9 cellular contexts compared by ENCODE assay signal in genomic region chr11:13289081-13289480, GRCh38. TPM values are rescaled to one million over a fixed set of nuclear protein-coding genes. Genes with fewer than 3 reads are reported as not detected.
A peak's percentile ranks its signal among the peaks of the same experiment; 100 is the strongest.
DNase-seq lines count a peak whose midpoint lies in the region; ATAC-seq and TF ChIP-seq lines count a peak whose summit lies in the region.
"Had no signal": no experiment of that assay in that cellular context is flagged by ENCODE, and none has a peak within 500 bp of the region (broad histone marks: within the 10 kb centered on the region; RNA-seq: fewer than 3 reads in every experiment).

No MANE protein-coding gene starts in this region.

- no peak overlapping the region for H2AK5ac ChIP-seq in IMR-90 (ENCODE audit: low read depth, low read length)

- H3K9me3 ChIP-seq in IMR-90 (ENCODE audit: control insufficient read depth, insufficient read depth, low read length) = no peaks in the 10 kb centered on the region

- no peak overlapping the region for H3K4me2 ChIP-seq in IMR-90 (ENCODE audit: low read depth, low read length)

- no peak overlapping the region for H3K27ac ChIP-seq in IMR-90 (ENCODE audit: insufficient read depth, low read length)

- H2AK9ac ChIP-seq in IMR-90 (replicated peaks; ENCODE audit: low read depth, low read length, poor library complexity) = no peak overlapping the region

- intact Hi-C loops in IMR-90 (cut with micrococcal nuclease) = no loop called here

- CTCF ChIA-PET in IMR-90 (lab: Yijun Ruan, JAX) = interaction anchor here (0.6 kb wide), 1 partner anchor 45 kb away, joined by 3 read pairs; no protein-coding TSS in a partner anchor

- H3K9me3 Mint-ChIP-seq in nephron progenitor cell = no peaks in the 10 kb centered on the region

- H2BK20ac ChIP-seq in IMR-90 (ENCODE audit: low read depth, low read length) = no peak overlapping the region

- H3K4me1 Mint-ChIP-seq in nephron progenitor cell = peaks cover 6% of the 10 kb centered on the region

- H4K91ac ChIP-seq in IMR-90 (ENCODE audit: insufficient read depth, low read depth, low read length) = no peak overlapping the region

- no peak overlapping the region for H3K14ac ChIP-seq in IMR-90 (replicated peaks; ENCODE audit: low read depth, low read length)

- POLR2A ChIA-PET in IMR-90 (lab: Charles Lee; ENCODE audit: unreplicated experiment) = no interaction called here

- H3K4me3 Mint-ChIP-seq in nephron progenitor cell = no peak overlapping the region

- peaks cover 51% of the 10 kb centered on the region for H4K20me1 ChIP-seq in IMR-90 (ENCODE audit: insufficient read depth, low read length)

- no peak overlapping the region for H3K23ac ChIP-seq in IMR-90 (ENCODE audit: low read depth, low read length)

- H3K36me3 Mint-ChIP-seq in nephron progenitor cell (ENCODE audit: low read depth) = no peaks in the 10 kb centered on the region

- in situ Hi-C loops in IMR-90 (cut with MboI; ENCODE audit: low sequenced_read_pairs) = no loop called here

- DNase-seq in GM03348 (ENCODE audit: low spot score) (peak; percentile 37), IMR-90 (peak; percentile 43), choroid plexus epithelial cell (ENCODE audit: low read depth) (peak; percentile 38), nephron progenitor cell (peak; percentile 50), NCI-H526 (lab: John Stamatoyannopoulos, UW) (no peak), erythroblast (lab: John Stamatoyannopoulos, UW) (no peak), SIG-M5 (lab: John Stamatoyannopoulos, UW) (no peak)
- DNase-seq: stimulated activated CD4-positive, alpha-beta T cell treated with anti-CD3 and anti-CD28 coated beads, Interleukin-15, amount 100 ng/mL, for 24 hours; SW 1271 had no signal

- WGBS in IMR-90 (ENCODE audit: extremely low coverage in 2 of 2, insufficient read length in 1 of 2), 2 experiments = no CpG with 5 or more reads among the region's 1 CpG

- no peak overlapping the region for H2BK5ac ChIP-seq in IMR-90 (ENCODE audit: low read depth, low read length, poor library complexity, severe bottlenecking)

- peaks cover 13% of the 10 kb centered on the region for H3K27me3 Mint-ChIP-seq in nephron progenitor cell (ENCODE audit: low read depth, poor library complexity)

- H3K4me1 ChIP-seq in IMR-90 (ENCODE audit: control insufficient read depth, insufficient read depth, low read length) = peaks cover 3% of the 10 kb centered on the region

- dilution Hi-C loops in IMR-90 (cut with HindIII; ENCODE audit: low sequenced_read_pairs, unreplicated experiment) = no loop called here

- H3K4me3 ChIP-seq in IMR-90 (ENCODE audit: insufficient read depth, low read depth, low read length) (no peak overlapping the region), choroid plexus epithelial cell (ENCODE audit: low read depth, low read length) (no peak overlapping the region)

- no peak overlapping the region for H4K5ac ChIP-seq in IMR-90 (ENCODE audit: low read depth, low read length)

- 0 out of 2 replicates have a peak, but pooled peaks have one; percentile 20 for TF ChIP-seq CTCF in IMR-90 (conservative IDR thresholded peaks at IDR 0.05; ENCODE audit: low read depth, low read length)
- peak; percentile 11 for TF ChIP-seq CTCF in choroid plexus epithelial cell (conservative IDR thresholded peaks at IDR 0.05; ENCODE audit: low read depth, low read length)
- no peak for TF ChIP-seq CTCF in nephron progenitor cell (IDR thresholded peaks at IDR 0.05)

- H3K27ac Mint-ChIP-seq in nephron progenitor cell = no peak overlapping the region

- H3K79me1 ChIP-seq in IMR-90 (ENCODE audit: low read depth in 1 of 2, low read length in 2 of 2) = peaks cover 26 to 72% of the 10 kb centered on the region in 2 experiments

- no peak for TF ChIP-seq POLR2A in IMR-90 (IDR thresholded peaks at IDR 0.05; ENCODE audit: low read depth, low read length)
- TF ChIP-seq POLR2A in erythroblast (IDR thresholded peaks at IDR 0.05; ENCODE audit: low read length) = no peak

- no peak overlapping the region for H2BK15ac ChIP-seq in IMR-90 (ENCODE audit: low read depth, low read length)

- no peak overlapping the region for H2BK120ac ChIP-seq in IMR-90 (ENCODE audit: low read depth, low read length)

- H3K4ac ChIP-seq in IMR-90 (ENCODE audit: low read depth, low read length) = no peak overlapping the region

- no peak overlapping the region for H4K8ac ChIP-seq in IMR-90 (ENCODE audit: low read depth in 2 of 2, low read length in 2 of 2)

- no peak overlapping the region for H2AFZ ChIP-seq in IMR-90 (replicated peaks; ENCODE audit: low read length, poor library complexity)

- no peak overlapping the region for H3K9ac ChIP-seq in IMR-90 (ENCODE audit: low read depth, low read length)

- H3K56ac ChIP-seq in IMR-90 (ENCODE audit: extremely low read depth, insufficient read depth, low read length) = no peak overlapping the region

- no peaks in the 10 kb centered on the region for H3K27me3 ChIP-seq in IMR-90 (ENCODE audit: control insufficient read depth, insufficient read depth, low read length)

- 0 out of 2 replicates have a peak, but pooled peaks have one; percentile 23 for TF ChIP-seq RAD21 in IMR-90 (IDR thresholded peaks at IDR 0.05; ENCODE audit: low read length)

- ATAC-seq in IMR-90 (ENCODE audit: low read depth) = peak; percentile 52

- H3K36me3 ChIP-seq in IMR-90 (ENCODE audit: control insufficient read depth, insufficient read depth, low read length) = no peaks in the 10 kb centered on the region; the same call in 1 of the 2 replicates

- no TSS peak for BruUV-seq in IMR-90 (replicated peaks; lab: Mats Ljungman, UMichigan)

- peaks cover 12% of the 10 kb centered on the region for H3K9me1 ChIP-seq in IMR-90 (ENCODE audit: insufficient read depth, low read length)

- no peak overlapping the region for H3K18ac ChIP-seq in IMR-90 (ENCODE audit: low read depth, low read length)

TF ChIP-seq in IMR-90, 13 proteins besides CTCF, POLR2A, EP300 and RAD21:
- no peak for TF ChIP-seq MAFK (IDR thresholded peaks at IDR 0.05; ENCODE audit: low read depth, low read length)
- no peak for TF ChIP-seq BHLHE40 (IDR thresholded peaks at IDR 0.05; ENCODE audit: low read depth, low read length)
- no peak for TF ChIP-seq RFX5 (IDR thresholded peaks at IDR 0.05; ENCODE audit: low read depth, low read length)
- no peak for TF ChIP-seq CHD1 (IDR thresholded peaks at IDR 0.05; ENCODE audit: low read depth, low read length)
- TF ChIP-seq RCOR1 (IDR thresholded peaks at IDR 0.05; ENCODE audit: insufficient replicate concordance, low read length) = no peak
- no peak for TF ChIP-seq NFE2L2 (IDR thresholded peaks at IDR 0.05; ENCODE audit: low read depth, low read length)
- TF ChIP-seq SMC3 (IDR thresholded peaks at IDR 0.05; ENCODE audit: low read depth, low read length) = no peak
- TF ChIP-seq MXI1 (IDR thresholded peaks at IDR 0.05; ENCODE audit: borderline replicate concordance, low read depth, low read length) = no peak
- TF ChIP-seq ELK1 (IDR thresholded peaks at IDR 0.05; ENCODE audit: borderline replicate concordance, low read depth, low read length) = no peak
- TF ChIP-seq FOS (IDR thresholded peaks at IDR 0.05; ENCODE audit: low read depth, low read length) = no peak
- TF ChIP-seq USF2 (IDR thresholded peaks at IDR 0.05; ENCODE audit: low read depth, low read length) = no peak
- no peak for TF ChIP-seq MAZ (IDR thresholded peaks at IDR 0.05; ENCODE audit: borderline replicate concordance, low read depth, low read length)
- no peak for TF ChIP-seq CEBPB (IDR thresholded peaks at IDR 0.05; ENCODE audit: low read depth, low read length)

RNA-seq across cellular contexts. Expression of gene BMAL1, which starts 11.5 kb away (rescaled TPM):
- total RNA-seq in IMR-90 (2012; rRNA removed) = 9.9 and 13.1 TPM in 2 replicates
- 7.5 and 8.8 TPM in 2 replicates for polyA plus RNA-seq in IMR-90 (2012; rRNA removed)
- 3.2 and 7.1 TPM in 2 replicates for polyA plus RNA-seq in IMR-90 (2012; cell fraction: cytosol; rRNA removed)
- polyA plus RNA-seq in IMR-90 (2012; cell fraction: nucleus; rRNA removed; ENCODE audit: low replicate concordance) = 7.6 and 22.8 TPM in 2 replicates

Comparison
In these comparisons a context has a peak if more than half of its experiments do, and no peak if none do; other contexts are left out.
1. DNase-seq: peak in GM03348 (single experiment), IMR-90 (single experiment), choroid plexus epithelial cell (single experiment) and nephron progenitor cell (single experiment); none in NCI-H526 (0 of 2), erythroblast (0 of 2) and SIG-M5 (single experiment).